In genomic region chr4:24680746-24681145, GRCh38 we compare ENCODE assay signal across 35 cellular contexts.
"Had no signal": no experiment of that assay in that cellular context is flagged by ENCODE, and none has a peak within 500 bp of the region (broad histone marks: within the 10 kb centered on the region; RNA-seq: fewer than 3 reads in every experiment).

No MANE protein-coding gene starts in this region.

- DNase-seq: activated CD4-positive, alpha-beta memory T cell treated with anti-CD3 and anti-CD28 coated beads for 36 hours; activated CD4-positive, alpha-beta T cell treated with anti-CD3 and anti-CD28 coated beads, Interleukin-2, amount 10 ng/mL, durations not matched to agents 24 days and 14 days; activated CD4-positive, CD25-positive, alpha-beta regulatory T cell treated with anti-CD3 and anti-CD28 coated beads, Interleukin-2, amount 50 U/mL, for 72 hours; activated CD8-positive, alpha-beta memory T cell treated with anti-CD3 and anti-CD28 coated beads, Interleukin-2, amount 50 U/mL, for 4 hours; activated effector memory CD4-positive, alpha-beta T cell treated with anti-CD3 and anti-CD28 coated beads, Interleukin-2, amount 50 U/mL, for 16 hours; activated naive CD4-positive, alpha-beta T cell treated with anti-CD3 and anti-CD28 coated beads for 36 hours; activated naive CD8-positive, alpha-beta T cell treated with anti-CD3 and anti-CD28 coated beads for 36 hours; activated T-cell treated with anti-CD3 and anti-CD28 coated beads, Interleukin-2, amount 50 U/mL, for 1 hour; adrenal gland; aorta; dorsolateral prefrontal cortex; effector memory CD8-positive, alpha-beta T cell; foreskin fibroblast; heart left ventricle; left ventricle myocardium inferior; mucosa of descending colon; ovary; sigmoid colon; small intestine; stimulated activated CD4-positive, alpha-beta T cell treated with anti-CD3 and anti-CD28 coated beads, Interleukin-4, amount 100 ng/mL, for 4 hours; stimulated activated CD8-positive, alpha-beta memory T cell treated with anti-CD3 and anti-CD28 coated beads, Interleukin-4, amount 100 ng/mL, for 48 hours; stimulated activated naive CD8-positive, alpha-beta T cell treated with anti-CD3 and anti-CD28 coated beads, Interleukin-15, amount 100 ng/mL, for 72 hours; substantia nigra; SW 1271; T-helper 9 cell; tibial artery; WERI-Rb-1 had no signal

- H3K4me3 ChIP-seq: adrenal gland, coronary artery, dorsolateral prefrontal cortex, heart left ventricle, left ventricle myocardium inferior, mucosa of descending colon, ovary, sigmoid colon, tibial artery had no signal

- H3K36me3 ChIP-seq: adrenal gland, heart left ventricle, left ventricle myocardium inferior, neutrophil, ovary, sigmoid colon, tibial artery, WERI-Rb-1 had no signal

- H3K27ac ChIP-seq: adrenal gland, coronary artery, dorsolateral prefrontal cortex, heart left ventricle, left ventricle myocardium inferior, neutrophil, ovary, sigmoid colon, tibial artery, WERI-Rb-1 had no signal

- H3K9me3 Mint-ChIP-seq: activated CD4-positive, alpha-beta T cell treated with anti-CD3 and anti-CD28 coated beads, Interleukin-2, amount 10 ng/mL, durations not matched to agents 24 days and 14 days; activated T-helper 1 cell treated with anti-CD3 and anti-CD28 coated beads, Interleukin-12 subunit alpha, Interleukin-12 subunit beta, Interleukin-2, Interleukin-4 antibody, amounts not matched to agents 30 ng/mL and 10 ng/mL and 1 ng/mL, durations not matched to agents 14 hours and 24 hours and 36 hours; effector memory CD8-positive, alpha-beta T cell; T-helper 1 cell treated with Interleukin-12 subunit alpha and Interleukin-12 subunit beta and Interleukin-4 antibody, amounts not matched to agents 30 μg/mL and 1 μg/mL, for 36 hours had no signal

- H3K36me3 Mint-ChIP-seq: activated CD4-positive, alpha-beta memory T cell treated with anti-CD3 and anti-CD28 coated beads for 36 hours; activated naive CD8-positive, alpha-beta T cell treated with anti-CD3 and anti-CD28 coated beads for 36 hours; brain; stimulated activated memory B cell treated with anti-CD40 and anti-IgM and Interleukin-4, amounts not matched to agents 10 μg/mL and 1 μg/mL and 100 μg/mL, for 72 hours had no signal

- ATAC-seq: effector memory CD8-positive, alpha-beta T cell; heart left ventricle; mucosa of descending colon; stimulated activated memory B cell treated with anti-CD40 and anti-IgM and Interleukin-4, amounts not matched to agents 10 μg/mL and 1 μg/mL and 100 μg/mL, for 72 hours; stimulated activated naive CD8-positive, alpha-beta T cell treated with anti-CD3 and anti-CD28 coated beads, Interleukin-15, amount 100 ng/mL, for 72 hours had no signal

- H3K4me3 Mint-ChIP-seq: activated CD4-positive, alpha-beta memory T cell treated with anti-CD3 and anti-CD28 coated beads for 36 hours; activated CD4-positive, alpha-beta T cell treated with anti-CD3 and anti-CD28 coated beads, Interleukin-2, amount 10 ng/mL, durations not matched to agents 24 days and 14 days; activated naive CD4-positive, alpha-beta T cell treated with anti-CD3 and anti-CD28 coated beads for 36 hours; activated naive CD8-positive, alpha-beta T cell treated with anti-CD3 and anti-CD28 coated beads for 36 hours; activated T-helper 1 cell treated with anti-CD3 and anti-CD28 coated beads, Interleukin-12 subunit alpha, Interleukin-12 subunit beta, Interleukin-2, Interleukin-4 antibody, amounts not matched to agents 30 ng/mL and 10 ng/mL and 1 ng/mL, durations not matched to agents 14 hours and 24 hours and 36 hours; brain; effector memory CD8-positive, alpha-beta T cell; nephron; stimulated activated memory B cell treated with anti-CD40 and anti-IgM and Interleukin-4, amounts not matched to agents 10 μg/mL and 1 μg/mL and 100 μg/mL, for 72 hours; stimulated activated naive CD8-positive, alpha-beta T cell treated with anti-CD3 and anti-CD28 coated beads, Interleukin-15, amount 100 ng/mL, for 72 hours; T-helper 1 cell treated with Interleukin-12 subunit alpha and Interleukin-12 subunit beta and Interleukin-4 antibody, amounts not matched to agents 30 μg/mL and 1 μg/mL, for 36 hours had no signal

- H3K4me1 Mint-ChIP-seq: activated CD4-positive, alpha-beta T cell treated with anti-CD3 and anti-CD28 coated beads, Interleukin-2, amount 10 ng/mL, durations not matched to agents 24 days and 14 days; activated naive CD8-positive, alpha-beta T cell treated with anti-CD3 and anti-CD28 coated beads for 36 hours; nephron; stimulated activated memory B cell treated with anti-CD40 and anti-IgM and Interleukin-4, amounts not matched to agents 10 μg/mL and 1 μg/mL and 100 μg/mL, for 72 hours; stimulated activated naive CD8-positive, alpha-beta T cell treated with anti-CD3 and anti-CD28 coated beads, Interleukin-15, amount 100 ng/mL, for 72 hours had no signal

- H3K27ac Mint-ChIP-seq: activated CD4-positive, alpha-beta memory T cell treated with anti-CD3 and anti-CD28 coated beads for 36 hours; activated CD4-positive, alpha-beta T cell treated with anti-CD3 and anti-CD28 coated beads, Interleukin-2, amount 10 ng/mL, durations not matched to agents 24 days and 14 days; activated naive CD4-positive, alpha-beta T cell treated with anti-CD3 and anti-CD28 coated beads for 36 hours; activated naive CD8-positive, alpha-beta T cell treated with anti-CD3 and anti-CD28 coated beads for 36 hours; activated T-helper 1 cell treated with anti-CD3 and anti-CD28 coated beads, Interleukin-12 subunit alpha, Interleukin-12 subunit beta, Interleukin-2, Interleukin-4 antibody, amounts not matched to agents 30 ng/mL and 10 ng/mL and 1 ng/mL, durations not matched to agents 14 hours and 24 hours and 36 hours; brain; effector memory CD8-positive, alpha-beta T cell; nephron; progenitor cell of endocrine pancreas; stimulated activated memory B cell treated with anti-CD40 and anti-IgM and Interleukin-4, amounts not matched to agents 10 μg/mL and 1 μg/mL and 100 μg/mL, for 72 hours; stimulated activated naive CD8-positive, alpha-beta T cell treated with anti-CD3 and anti-CD28 coated beads, Interleukin-15, amount 100 ng/mL, for 72 hours; T-helper 1 cell treated with Interleukin-12 subunit alpha and Interleukin-12 subunit beta and Interleukin-4 antibody, amounts not matched to agents 30 μg/mL and 1 μg/mL, for 36 hours had no signal

- H3K4me1 ChIP-seq: adrenal gland, heart left ventricle, left ventricle myocardium inferior, sigmoid colon, tibial artery had no signal

- H3K27me3 ChIP-seq: adrenal gland, heart left ventricle, ovary, sigmoid colon, tibial artery had no signal

- H3K9me3 ChIP-seq: adrenal gland, mucosa of descending colon, ovary, sigmoid colon, tibial artery had no signal
